In the genomic region with DNA sequence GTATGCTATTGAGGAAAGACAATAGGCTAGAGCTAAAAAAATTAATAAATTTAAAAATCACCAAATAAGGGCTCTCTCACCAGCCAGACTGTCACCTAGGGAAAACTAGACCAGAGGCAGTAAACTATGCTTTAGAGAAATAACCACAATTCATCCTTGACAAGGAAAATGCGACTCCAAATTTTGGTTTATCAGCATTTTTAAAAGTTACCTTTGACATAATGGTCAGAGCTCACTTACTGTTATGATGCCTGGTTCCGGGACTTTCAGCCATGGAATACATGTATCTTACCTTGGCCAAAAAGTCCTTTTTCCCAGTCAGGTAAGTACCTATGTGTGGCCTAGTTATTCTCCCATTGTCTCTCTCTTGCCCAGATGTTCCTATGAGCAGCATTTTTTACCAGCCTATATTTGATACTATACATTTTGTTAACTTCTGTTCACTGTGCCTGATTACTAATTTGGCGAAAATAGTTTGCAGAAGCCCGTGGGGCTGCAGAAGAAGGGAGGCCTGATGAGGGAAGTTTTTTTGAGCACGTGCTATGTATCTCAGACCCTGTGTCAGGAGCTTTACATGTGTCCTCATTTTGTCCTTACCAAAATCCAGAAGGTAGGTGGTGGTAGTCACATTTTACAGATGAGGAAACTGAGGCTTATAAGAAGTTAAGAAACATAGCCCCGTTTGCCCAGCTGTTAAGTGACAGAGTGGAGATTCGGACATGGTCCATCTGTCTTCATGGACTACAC, we compare ENCODE assay signal across 2 cellular contexts.
A peak's percentile ranks its signal among the peaks of the same experiment; 100 is the strongest.
TF ChIP-seq lines count a peak whose summit lies in the region.

No MANE protein-coding gene starts in this region.

TF ChIP-seq in K562, 482 proteins besides CTCF, POLR2A, EP300 and RAD21 (continued from another document and continues in another):
- TF ChIP-seq, protein P1, sequence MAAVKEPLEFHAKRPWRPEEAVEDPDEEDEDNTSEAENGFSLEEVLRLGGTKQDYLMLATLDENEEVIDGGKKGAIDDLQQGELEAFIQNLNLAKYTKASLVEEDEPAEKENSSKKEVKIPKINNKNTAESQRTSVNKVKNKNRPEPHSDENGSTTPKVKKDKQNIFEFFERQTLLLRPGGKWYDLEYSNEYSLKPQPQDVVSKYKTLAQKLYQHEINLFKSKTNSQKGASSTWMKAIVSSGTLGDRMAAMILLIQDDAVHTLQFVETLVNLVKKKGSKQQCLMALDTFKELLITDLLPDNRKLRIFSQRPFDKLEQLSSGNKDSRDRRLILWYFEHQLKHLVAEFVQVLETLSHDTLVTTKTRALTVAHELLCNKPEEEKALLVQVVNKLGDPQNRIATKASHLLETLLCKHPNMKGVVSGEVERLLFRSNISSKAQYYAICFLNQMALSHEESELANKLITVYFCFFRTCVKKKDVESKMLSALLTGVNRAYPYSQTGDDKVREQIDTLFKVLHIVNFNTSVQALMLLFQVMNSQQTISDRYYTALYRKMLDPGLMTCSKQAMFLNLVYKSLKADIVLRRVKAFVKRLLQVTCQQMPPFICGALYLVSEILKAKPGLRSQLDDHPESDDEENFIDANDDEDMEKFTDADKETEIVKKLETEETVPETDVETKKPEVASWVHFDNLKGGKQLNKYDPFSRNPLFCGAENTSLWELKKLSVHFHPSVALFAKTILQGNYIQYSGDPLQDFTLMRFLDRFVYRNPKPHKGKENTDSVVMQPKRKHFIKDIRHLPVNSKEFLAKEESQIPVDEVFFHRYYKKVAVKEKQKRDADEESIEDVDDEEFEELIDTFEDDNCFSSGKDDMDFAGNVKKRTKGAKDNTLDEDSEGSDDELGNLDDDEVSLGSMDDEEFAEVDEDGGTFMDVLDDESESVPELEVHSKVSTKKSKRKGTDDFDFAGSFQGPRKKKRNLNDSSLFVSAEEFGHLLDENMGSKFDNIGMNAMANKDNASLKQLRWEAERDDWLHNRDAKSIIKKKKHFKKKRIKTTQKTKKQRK (IDR thresholded peaks at IDR 0.05; ENCODE audit: borderline replicate concordance, low read depth, low read length), result no peak
- TF ChIP-seq ZNF57 (CRISPR knock-in tag; IDR thresholded peaks at IDR 0.05) (0 out of 2 replicates have a peak, but pooled peaks have one; percentile 48), NONO (IDR thresholded peaks at IDR 0.05; ENCODE audit: low read depth in 2 of 2, low read length in 1 of 2) (no peak), FOXK1 (CRISPR knock-in tag; IDR thresholded peaks at IDR 0.05; ENCODE audit: borderline replicate concordance) (0 out of 2 replicates have a peak, but pooled peaks have one; percentile 32), MAFF (IDR thresholded peaks at IDR 0.05; ENCODE audit: low read length) (0 out of 2 replicates have a peak, but pooled peaks have one; percentile 12), NFXL1 (CRISPR knock-in tag; IDR thresholded peaks at IDR 0.05) (no peak), ZNF239 (CRISPR knock-in tag; IDR thresholded peaks at IDR 0.05) (no peak), ZNF830 (CRISPR knock-in tag; IDR thresholded peaks at IDR 0.05) (no peak), SAFB2 (IDR thresholded peaks at IDR 0.05; ENCODE audit: borderline replicate concordance, low read depth, low read length, severe bottlenecking) (no peak), C11orf30 (IDR thresholded peaks at IDR 0.05; ENCODE audit: low read depth) (peak; percentile 74), DMBX1 (CRISPR knock-in tag; IDR thresholded peaks at IDR 0.05; ENCODE audit: borderline replicate concordance) (0 out of 2 replicates have a peak, but pooled peaks have one; percentile 19), ZNF311 (CRISPR knock-in tag; IDR thresholded peaks at IDR 0.05) (peak; percentile 56; the same call in 1 of the 2 replicates), MEF2D (tag; conservative IDR thresholded peaks at IDR 0.05; ENCODE audit: low read depth) (no peak), NR2C1 (IDR thresholded peaks at IDR 0.05) (no peak), NR2C1 (tag; IDR thresholded peaks at IDR 0.05) (0 out of 2 replicates have a peak, but pooled peaks have one; percentile 16)
- TF ChIP-seq, protein P2, sequence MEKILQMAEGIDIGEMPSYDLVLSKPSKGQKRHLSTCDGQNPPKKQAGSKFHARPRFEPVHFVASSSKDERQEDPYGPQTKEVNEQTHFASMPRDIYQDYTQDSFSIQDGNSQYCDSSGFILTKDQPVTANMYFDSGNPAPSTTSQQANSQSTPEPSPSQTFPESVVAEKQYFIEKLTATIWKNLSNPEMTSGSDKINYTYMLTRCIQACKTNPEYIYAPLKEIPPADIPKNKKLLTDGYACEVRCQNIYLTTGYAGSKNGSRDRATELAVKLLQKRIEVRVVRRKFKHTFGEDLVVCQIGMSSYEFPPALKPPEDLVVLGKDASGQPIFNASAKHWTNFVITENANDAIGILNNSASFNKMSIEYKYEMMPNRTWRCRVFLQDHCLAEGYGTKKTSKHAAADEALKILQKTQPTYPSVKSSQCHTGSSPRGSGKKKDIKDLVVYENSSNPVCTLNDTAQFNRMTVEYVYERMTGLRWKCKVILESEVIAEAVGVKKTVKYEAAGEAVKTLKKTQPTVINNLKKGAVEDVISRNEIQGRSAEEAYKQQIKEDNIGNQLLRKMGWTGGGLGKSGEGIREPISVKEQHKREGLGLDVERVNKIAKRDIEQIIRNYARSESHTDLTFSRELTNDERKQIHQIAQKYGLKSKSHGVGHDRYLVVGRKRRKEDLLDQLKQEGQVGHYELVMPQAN (IDR thresholded peaks at IDR 0.05; ENCODE audit: borderline replicate concordance), result no peak
- TF ChIP-seq, protein P3, sequence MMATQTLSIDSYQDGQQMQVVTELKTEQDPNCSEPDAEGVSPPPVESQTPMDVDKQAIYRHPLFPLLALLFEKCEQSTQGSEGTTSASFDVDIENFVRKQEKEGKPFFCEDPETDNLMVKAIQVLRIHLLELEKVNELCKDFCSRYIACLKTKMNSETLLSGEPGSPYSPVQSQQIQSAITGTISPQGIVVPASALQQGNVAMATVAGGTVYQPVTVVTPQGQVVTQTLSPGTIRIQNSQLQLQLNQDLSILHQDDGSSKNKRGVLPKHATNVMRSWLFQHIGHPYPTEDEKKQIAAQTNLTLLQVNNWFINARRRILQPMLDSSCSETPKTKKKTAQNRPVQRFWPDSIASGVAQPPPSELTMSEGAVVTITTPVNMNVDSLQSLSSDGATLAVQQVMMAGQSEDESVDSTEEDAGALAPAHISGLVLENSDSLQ (IDR thresholded peaks at IDR 0.05), result no peak
- TF ChIP-seq, protein P4, sequence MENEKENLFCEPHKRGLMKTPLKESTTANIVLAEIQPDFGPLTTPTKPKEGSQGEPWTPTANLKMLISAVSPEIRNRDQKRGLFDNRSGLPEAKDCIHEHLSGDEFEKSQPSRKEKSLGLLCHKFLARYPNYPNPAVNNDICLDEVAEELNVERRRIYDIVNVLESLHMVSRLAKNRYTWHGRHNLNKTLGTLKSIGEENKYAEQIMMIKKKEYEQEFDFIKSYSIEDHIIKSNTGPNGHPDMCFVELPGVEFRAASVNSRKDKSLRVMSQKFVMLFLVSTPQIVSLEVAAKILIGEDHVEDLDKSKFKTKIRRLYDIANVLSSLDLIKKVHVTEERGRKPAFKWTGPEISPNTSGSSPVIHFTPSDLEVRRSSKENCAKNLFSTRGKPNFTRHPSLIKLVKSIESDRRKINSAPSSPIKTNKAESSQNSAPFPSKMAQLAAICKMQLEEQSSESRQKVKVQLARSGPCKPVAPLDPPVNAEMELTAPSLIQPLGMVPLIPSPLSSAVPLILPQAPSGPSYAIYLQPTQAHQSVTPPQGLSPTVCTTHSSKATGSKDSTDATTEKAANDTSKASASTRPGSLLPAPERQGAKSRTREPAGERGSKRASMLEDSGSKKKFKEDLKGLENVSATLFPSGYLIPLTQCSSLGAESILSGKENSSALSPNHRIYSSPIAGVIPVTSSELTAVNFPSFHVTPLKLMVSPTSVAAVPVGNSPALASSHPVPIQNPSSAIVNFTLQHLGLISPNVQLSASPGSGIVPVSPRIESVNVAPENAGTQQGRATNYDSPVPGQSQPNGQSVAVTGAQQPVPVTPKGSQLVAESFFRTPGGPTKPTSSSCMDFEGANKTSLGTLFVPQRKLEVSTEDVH (IDR thresholded peaks at IDR 0.05; ENCODE audit: low read depth, partially characterized antibody), result no peak

TF ChIP-seq in neural cell, 6 proteins besides CTCF, POLR2A, EP300 and RAD21 (continued from another document):
- TF ChIP-seq, protein P5, sequence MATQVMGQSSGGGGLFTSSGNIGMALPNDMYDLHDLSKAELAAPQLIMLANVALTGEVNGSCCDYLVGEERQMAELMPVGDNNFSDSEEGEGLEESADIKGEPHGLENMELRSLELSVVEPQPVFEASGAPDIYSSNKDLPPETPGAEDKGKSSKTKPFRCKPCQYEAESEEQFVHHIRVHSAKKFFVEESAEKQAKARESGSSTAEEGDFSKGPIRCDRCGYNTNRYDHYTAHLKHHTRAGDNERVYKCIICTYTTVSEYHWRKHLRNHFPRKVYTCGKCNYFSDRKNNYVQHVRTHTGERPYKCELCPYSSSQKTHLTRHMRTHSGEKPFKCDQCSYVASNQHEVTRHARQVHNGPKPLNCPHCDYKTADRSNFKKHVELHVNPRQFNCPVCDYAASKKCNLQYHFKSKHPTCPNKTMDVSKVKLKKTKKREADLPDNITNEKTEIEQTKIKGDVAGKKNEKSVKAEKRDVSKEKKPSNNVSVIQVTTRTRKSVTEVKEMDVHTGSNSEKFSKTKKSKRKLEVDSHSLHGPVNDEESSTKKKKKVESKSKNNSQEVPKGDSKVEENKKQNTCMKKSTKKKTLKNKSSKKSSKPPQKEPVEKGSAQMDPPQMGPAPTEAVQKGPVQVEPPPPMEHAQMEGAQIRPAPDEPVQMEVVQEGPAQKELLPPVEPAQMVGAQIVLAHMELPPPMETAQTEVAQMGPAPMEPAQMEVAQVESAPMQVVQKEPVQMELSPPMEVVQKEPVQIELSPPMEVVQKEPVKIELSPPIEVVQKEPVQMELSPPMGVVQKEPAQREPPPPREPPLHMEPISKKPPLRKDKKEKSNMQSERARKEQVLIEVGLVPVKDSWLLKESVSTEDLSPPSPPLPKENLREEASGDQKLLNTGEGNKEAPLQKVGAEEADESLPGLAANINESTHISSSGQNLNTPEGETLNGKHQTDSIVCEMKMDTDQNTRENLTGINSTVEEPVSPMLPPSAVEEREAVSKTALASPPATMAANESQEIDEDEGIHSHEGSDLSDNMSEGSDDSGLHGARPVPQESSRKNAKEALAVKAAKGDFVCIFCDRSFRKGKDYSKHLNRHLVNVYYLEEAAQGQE (IDR thresholded peaks at IDR 0.05; ENCODE audit: borderline replicate concordance), result no peak
